ENCODE assay signal across 23 cellular contexts in the genomic region with DNA sequence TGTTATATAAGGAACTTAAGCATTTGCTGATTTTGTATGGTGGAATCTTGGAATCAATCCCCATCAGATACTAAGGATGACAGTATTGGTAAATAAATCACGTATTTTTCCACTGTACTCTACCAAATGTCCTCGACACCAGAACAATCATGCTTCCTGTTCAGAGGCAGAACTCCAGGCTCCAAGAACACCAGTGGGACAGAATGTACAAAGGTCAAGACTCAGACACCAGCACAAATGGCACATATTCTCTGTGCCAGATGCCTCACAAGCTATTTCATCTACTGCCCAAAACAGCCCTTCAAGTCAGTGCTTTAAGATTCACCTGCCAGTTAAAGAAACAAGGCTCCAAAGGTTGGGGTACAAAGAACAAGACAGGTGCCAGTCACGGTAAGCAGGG.
DNase-seq lines count a peak whose midpoint lies in the region; ATAC-seq, FAIRE-seq and TF ChIP-seq lines count a peak whose summit lies in the region.
"Had no signal": no experiment of that assay in that cellular context is flagged by ENCODE, and none has a peak within 500 bp of the region (broad histone marks: within the 10 kb centered on the region; RNA-seq: fewer than 3 reads in every experiment).

No MANE protein-coding gene starts in this region.

- H3K27ac ChIP-seq in liver (ENCODE audit: low read depth in 1 of 2, low read length in 2 of 2): peak overlapping the region; percentile 62 to 67
- H3K27ac ChIP-seq in esophagus muscularis mucosa (replicated peaks in 1 of 4): no peak overlapping the region
- no peak overlapping the region for H3K27ac ChIP-seq in heart left ventricle
- H3K27ac ChIP-seq: A549; BLaER1 treated with 17β-estradiol and CSF1 and Interleukin-3, amounts not matched to agents 10 nM and 100 nM had no signal

- TF ChIP-seq POLR2A in esophagus muscularis mucosa (IDR thresholded peaks at IDR 0.05; ENCODE audit: low read depth): no peak
- TF ChIP-seq POLR2A in heart left ventricle (IDR thresholded peaks at IDR 0.05): no peak

- no peak for ATAC-seq in heart left ventricle
- ATAC-seq: A549, GM23338, HCT116 had no signal

- 31% methylated on average over 3 of the region's 3 CpGs for WGBS in liver
- WGBS in esophagus muscularis mucosa: 67% methylated on average over 3 of the region's 3 CpGs
- WGBS in heart left ventricle, 4 donors: 71 to 80% (median 78%) methylated on average over 3 of the region's 3 CpGs

- TF ChIP-seq RAD21 in liver (IDR thresholded peaks at IDR 0.05): peak in 1 of 2 donors; percentile 8

- no peak for TF ChIP-seq CTCF in liver (IDR thresholded peaks at IDR 0.05; ENCODE audit: low read depth, low read length, missing input control)
- TF ChIP-seq CTCF in D721Med (IDR thresholded peaks at IDR 0.05; ENCODE audit: insufficient read depth, missing control alignments): no peak
- TF ChIP-seq CTCF in esophagus muscularis mucosa (IDR thresholded peaks at IDR 0.05): no peak
- TF ChIP-seq CTCF in heart left ventricle (IDR thresholded peaks at IDR 0.05): no peak

- H3K36me3 ChIP-seq in liver (ENCODE audit: control insufficient read depth in 4 of 4, insufficient read depth in 3 of 4, low read depth in 1 of 4, low read length in 3 of 4): no peaks in the 10 kb centered on the region
- no peaks in the 10 kb centered on the region for H3K36me3 ChIP-seq in esophagus muscularis mucosa
- no peaks in the 10 kb centered on the region for H3K36me3 ChIP-seq in heart left ventricle
- H3K36me3 ChIP-seq: BE2C; BLaER1 treated with 17β-estradiol and CSF1 and Interleukin-3, amounts not matched to agents 10 nM and 100 nM had no signal

- H3K27me3 ChIP-seq in liver (ENCODE audit: control insufficient read depth in 4 of 4, insufficient read depth in 4 of 4, low read length in 3 of 4) (no peaks in the 10 kb centered on the region), esophagus muscularis mucosa (no peaks in the 10 kb centered on the region), heart left ventricle (peaks cover 0 to 3% (median 0%) of the 10 kb centered on the region in 9 donors)
- H3K27me3 ChIP-seq: BE2C; BLaER1 treated with 17β-estradiol and CSF1 and Interleukin-3, amounts not matched to agents 10 nM and 100 nM had no signal

- DNase-seq in G401 (ENCODE audit: low spot score) (peak; percentile 64), cerebellar cortex (ENCODE audit: low spot score) (peak; percentile 55), pons (ENCODE audit: low spot score) (peak; percentile 3), D721Med (ENCODE audit: insufficient read length, low spot score) (no peak), esophagus muscularis mucosa (ENCODE audit: extremely low spot score) (no peak), heart left ventricle (no peak)
- no peak for DNase-seq in stimulated activated naive CD4-positive, alpha-beta T cell (lab: John Stamatoyannopoulos, UW)
- DNase-seq: 8988T; ACHN; AML-193; BE2C; CD4-positive, alpha-beta T cell; CD8-positive, alpha-beta memory T cell; DMS79; H9 had no signal

- H3K9ac ChIP-seq in liver (ENCODE audit: low read depth in 1 of 2, low read length in 2 of 2): no peak overlapping the region
- H3K9ac ChIP-seq: BLaER1 treated with 17β-estradiol and CSF1 and Interleukin-3, amounts not matched to agents 10 nM and 100 nM had no signal

- TF ChIP-seq EP300 in esophagus muscularis mucosa (IDR thresholded peaks at IDR 0.05): no peak

- no peak for FAIRE-seq in D721Med (lab: Jason Lieb, UNC)
- FAIRE-seq: A549, G401.6, GM12892, GM19239 had no signal

- H3K4me3 ChIP-seq in liver (ENCODE audit: low read depth in 1 of 3, low read length in 3 of 3): no peak overlapping the region
- H3K4me3 ChIP-seq in esophagus muscularis mucosa: no peak overlapping the region
- H3K4me3 ChIP-seq in heart left ventricle: no peak overlapping the region
- H3K4me3 ChIP-seq: A549; BLaER1 treated with 17β-estradiol and CSF1 and Interleukin-3, amounts not matched to agents 10 nM and 100 nM; GM23338 had no signal

- H3K4me1 ChIP-seq in liver (ENCODE audit: control insufficient read depth in 4 of 4, insufficient read depth in 4 of 4, low read length in 3 of 4): peaks cover 3 to 26% (median 12%) of the 10 kb centered on the region in 4 donors
- no peaks in the 10 kb centered on the region for H3K4me1 ChIP-seq in esophagus muscularis mucosa
- H3K4me1 ChIP-seq in heart left ventricle: no peaks in the 10 kb centered on the region
- H3K4me1 ChIP-seq: A549; BE2C; BLaER1 treated with 17β-estradiol and CSF1 and Interleukin-3, amounts not matched to agents 10 nM and 100 nM had no signal

- in situ Hi-C loops in G401 (cut with HindIII; ENCODE audit: low sequenced_read_pairs): no loop called here

- H3K9me3 ChIP-seq in liver (ENCODE audit: control insufficient read depth in 4 of 4, low read length in 3 of 4): no peaks in the 10 kb centered on the region
- no peaks in the 10 kb centered on the region for H3K9me3 ChIP-seq in esophagus muscularis mucosa
- H3K9me3 ChIP-seq in heart left ventricle: no peaks in the 10 kb centered on the region
- H3K9me3 ChIP-seq: A549; BE2C; BLaER1 treated with 17β-estradiol and CSF1 and Interleukin-3, amounts not matched to agents 10 nM and 100 nM had no signal

- intact Hi-C loops in esophagus muscularis mucosa (cut with DNase I): no loop called here
- intact Hi-C loops in heart left ventricle (cut with DNase I): no loop called here

TF ChIP-seq in liver, 16 proteins besides CTCF, POLR2A, EP300 and RAD21:
- no peak for TF ChIP-seq FOXA1 (IDR thresholded peaks at IDR 0.05)
- TF ChIP-seq SP1 (IDR thresholded peaks at IDR 0.05): peak; percentile 58
- TF ChIP-seq GABPA (IDR thresholded peaks at IDR 0.05 in 1 of 2, conservative IDR thresholded peaks at IDR 0.05 in 1 of 2): no peak
- peak; percentile 19 to 59 for TF ChIP-seq RXRA (IDR thresholded peaks at IDR 0.05)
- TF ChIP-seq, protein P1, sequence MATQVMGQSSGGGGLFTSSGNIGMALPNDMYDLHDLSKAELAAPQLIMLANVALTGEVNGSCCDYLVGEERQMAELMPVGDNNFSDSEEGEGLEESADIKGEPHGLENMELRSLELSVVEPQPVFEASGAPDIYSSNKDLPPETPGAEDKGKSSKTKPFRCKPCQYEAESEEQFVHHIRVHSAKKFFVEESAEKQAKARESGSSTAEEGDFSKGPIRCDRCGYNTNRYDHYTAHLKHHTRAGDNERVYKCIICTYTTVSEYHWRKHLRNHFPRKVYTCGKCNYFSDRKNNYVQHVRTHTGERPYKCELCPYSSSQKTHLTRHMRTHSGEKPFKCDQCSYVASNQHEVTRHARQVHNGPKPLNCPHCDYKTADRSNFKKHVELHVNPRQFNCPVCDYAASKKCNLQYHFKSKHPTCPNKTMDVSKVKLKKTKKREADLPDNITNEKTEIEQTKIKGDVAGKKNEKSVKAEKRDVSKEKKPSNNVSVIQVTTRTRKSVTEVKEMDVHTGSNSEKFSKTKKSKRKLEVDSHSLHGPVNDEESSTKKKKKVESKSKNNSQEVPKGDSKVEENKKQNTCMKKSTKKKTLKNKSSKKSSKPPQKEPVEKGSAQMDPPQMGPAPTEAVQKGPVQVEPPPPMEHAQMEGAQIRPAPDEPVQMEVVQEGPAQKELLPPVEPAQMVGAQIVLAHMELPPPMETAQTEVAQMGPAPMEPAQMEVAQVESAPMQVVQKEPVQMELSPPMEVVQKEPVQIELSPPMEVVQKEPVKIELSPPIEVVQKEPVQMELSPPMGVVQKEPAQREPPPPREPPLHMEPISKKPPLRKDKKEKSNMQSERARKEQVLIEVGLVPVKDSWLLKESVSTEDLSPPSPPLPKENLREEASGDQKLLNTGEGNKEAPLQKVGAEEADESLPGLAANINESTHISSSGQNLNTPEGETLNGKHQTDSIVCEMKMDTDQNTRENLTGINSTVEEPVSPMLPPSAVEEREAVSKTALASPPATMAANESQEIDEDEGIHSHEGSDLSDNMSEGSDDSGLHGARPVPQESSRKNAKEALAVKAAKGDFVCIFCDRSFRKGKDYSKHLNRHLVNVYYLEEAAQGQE (IDR thresholded peaks at IDR 0.05): no peak
- TF ChIP-seq, protein P2, sequence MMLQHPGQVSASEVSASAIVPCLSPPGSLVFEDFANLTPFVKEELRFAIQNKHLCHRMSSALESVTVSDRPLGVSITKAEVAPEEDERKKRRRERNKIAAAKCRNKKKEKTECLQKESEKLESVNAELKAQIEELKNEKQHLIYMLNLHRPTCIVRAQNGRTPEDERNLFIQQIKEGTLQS (IDR thresholded peaks at IDR 0.05): peak; percentile 24
- TF ChIP-seq NR2F2 (IDR thresholded peaks at IDR 0.05): no peak
- TF ChIP-seq JUND (IDR thresholded peaks at IDR 0.05): peak in 1 of 2 donors; percentile 39
TF ChIP-seq in liver: peak in this region for 4.

Comparison
In these comparisons a context has a peak if more than half of its experiments do, and no peak if none do; other contexts are left out.
1. DNase-seq: peak in G401 (single experiment), cerebellar cortex (single experiment) and pons (single experiment); none in D721Med (single experiment), stimulated activated naive CD4-positive, alpha-beta T cell (0 of 6), esophagus muscularis mucosa (single experiment) and heart left ventricle (0 of 5).
2. H3K27ac ChIP-seq: peak in liver (2 of 2); none in esophagus muscularis mucosa (0 of 4) and heart left ventricle (0 of 12).